ENCODE assay signal across 13 cellular contexts in genomic region chr2:61775956-61776570, GRCh38.
DNase-seq lines count a peak whose midpoint lies in the region; ATAC-seq and TF ChIP-seq lines count a peak whose summit lies in the region.
"Had no signal": no experiment of that assay in that cellular context is flagged by ENCODE, and none has a peak within 500 bp of the region (broad histone marks: within the 10 kb centered on the region; RNA-seq: fewer than 3 reads in every experiment).

No MANE protein-coding gene starts in this region.

- no peaks in the 10 kb centered on the region for H3K4me1 Mint-ChIP-seq in endodermal cell
- no peaks in the 10 kb centered on the region for H3K4me1 Mint-ChIP-seq in activated T-cell treated with anti-CD3 and anti-CD28 coated beads, Interleukin-2, amount 50 U/mL, for 24 hours (ENCODE audit: low read depth)
- H3K4me1 Mint-ChIP-seq: GM23338 had no signal

- DNase-seq in NCI-H1092 (lab: John Stamatoyannopoulos, UW) = no peak
- no peak for DNase-seq in endodermal cell
- DNase-seq in DMS 273 treated with DMSO at 0.1 percent for 48 hours (lab: John Stamatoyannopoulos, UW) = no peak
- no peak for DNase-seq in activated T-cell treated with anti-CD3 and anti-CD28 coated beads, Interleukin-2, amount 50 U/mL, for 24 hours
- DNase-seq: activated gamma-delta T cell treated with Interleukin-2 at 50 U/mL for 16 hours, left ventricle myocardium inferior, WERI-Rb-1 had no signal

- no peaks in the 10 kb centered on the region for H3K36me3 Mint-ChIP-seq in endodermal cell (ENCODE audit: low read depth)
- H3K36me3 Mint-ChIP-seq in activated T-cell treated with anti-CD3 and anti-CD28 coated beads, Interleukin-2, amount 50 U/mL, for 24 hours (ENCODE audit: low read depth) = no peaks in the 10 kb centered on the region

- H3F3A ChIP-seq in SU-DHL-6 (ENCODE audit: insufficient read depth) = no peaks in the 10 kb centered on the region

- no peaks in the 10 kb centered on the region for H3K4me1 ChIP-seq in endodermal cell (ENCODE audit: control insufficient read depth, insufficient read depth, low read length)

- H3K9me2 ChIP-seq in SU-DHL-6 (replicated peaks; ENCODE audit: insufficient read depth, low read length) = no peaks in the 10 kb centered on the region

- H3K9me3 ChIP-seq in SU-DHL-6 (ENCODE audit: insufficient read depth, low read length) (no peaks in the 10 kb centered on the region), endodermal cell (ENCODE audit: control insufficient read depth, low read length) (no peaks in the 10 kb centered on the region)

- peaks cover 11% of the 10 kb centered on the region for H3K9me3 Mint-ChIP-seq in endodermal cell
- peaks cover 7% of the 10 kb centered on the region for H3K9me3 Mint-ChIP-seq in activated T-cell treated with anti-CD3 and anti-CD28 coated beads, Interleukin-2, amount 50 U/mL, for 24 hours

- 94 to 98% methylated on average over 7 to 8 of the region's 8 CpGs for WGBS in endodermal cell (ENCODE audit: insufficient coverage in 1 of 2, insufficient read length in 1 of 2), 2 experiments

- H3K27me3 ChIP-seq in SU-DHL-6 (ENCODE audit: low read length) (no peaks in the 10 kb centered on the region), endodermal cell (ENCODE audit: control insufficient read depth, insufficient read depth, low read length, poor library complexity, severe bottlenecking) (peaks cover 9% of the 10 kb centered on the region)

- H3K27ac Mint-ChIP-seq in endodermal cell = no peak overlapping the region
- H3K27ac Mint-ChIP-seq in activated T-cell treated with anti-CD3 and anti-CD28 coated beads, Interleukin-2, amount 50 U/mL, for 24 hours = no peak overlapping the region
- H3K27ac Mint-ChIP-seq: GM23338, progenitor cell of endocrine pancreas had no signal

- H4K20me1 ChIP-seq in SU-DHL-6 (ENCODE audit: low read depth, low read length) = no peaks in the 10 kb centered on the region

- no peak overlapping the region for H3K4me3 ChIP-seq in SU-DHL-6 (ENCODE audit: insufficient read depth, low read length, poor library complexity, severe bottlenecking)
- H3K4me3 ChIP-seq in endodermal cell (ENCODE audit: low read length) = no peak overlapping the region
- H3K4me3 ChIP-seq: GM23338, left ventricle myocardium inferior had no signal

- H3K79me2 ChIP-seq in SU-DHL-6 (ENCODE audit: insufficient read depth, low read length) = no peaks in the 10 kb centered on the region

- H3K27me3 Mint-ChIP-seq in endodermal cell (ENCODE audit: insufficient read depth) = peaks cover 37% of the 10 kb centered on the region
- peaks cover 22% of the 10 kb centered on the region for H3K27me3 Mint-ChIP-seq in activated T-cell treated with anti-CD3 and anti-CD28 coated beads, Interleukin-2, amount 50 U/mL, for 24 hours

- ATAC-seq in GM18858 (IDR thresholded peaks at IDR 0.05; ENCODE audit: unreplicated experiment) = peak; percentile 84
- ATAC-seq in GM21619 (IDR thresholded peaks at IDR 0.05; ENCODE audit: unreplicated experiment) = peak; percentile 67
- ATAC-seq in HG03280 (IDR thresholded peaks at IDR 0.05; ENCODE audit: unreplicated experiment) = peak; percentile 79
- ATAC-seq: GM23338 had no signal

- no peak overlapping the region for H3K4me3 Mint-ChIP-seq in endodermal cell
- no peak overlapping the region for H3K4me3 Mint-ChIP-seq in activated T-cell treated with anti-CD3 and anti-CD28 coated beads, Interleukin-2, amount 50 U/mL, for 24 hours
- H3K4me3 Mint-ChIP-seq: GM23338 had no signal

- H3K9ac ChIP-seq in SU-DHL-6 (ENCODE audit: low read length) (no peak overlapping the region), endodermal cell (ENCODE audit: extremely low read depth, low read length, poor library complexity, severe bottlenecking) (no peak overlapping the region)

- peak overlapping the region; percentile 46 for H3K4me2 ChIP-seq in SU-DHL-6 (ENCODE audit: low read depth, low read length, poor library complexity, severe bottlenecking)
- H3K4me2 ChIP-seq: GM23338 had no signal

- H3K36me3 ChIP-seq in SU-DHL-6 (ENCODE audit: low read length) = no peaks in the 10 kb centered on the region
- no peaks in the 10 kb centered on the region for H3K36me3 ChIP-seq in endodermal cell (ENCODE audit: control insufficient read depth, insufficient read depth, low read length)
- H3K36me3 ChIP-seq: left ventricle myocardium inferior, WERI-Rb-1 had no signal

- TF ChIP-seq CTCF in SU-DHL-6 (IDR thresholded peaks at IDR 0.05; ENCODE audit: insufficient read depth, low read length, poor library complexity, severe bottlenecking) (no peak), endodermal cell (conservative IDR thresholded peaks at IDR 0.05) (no peak)

- H3K27ac ChIP-seq in SU-DHL-6 (ENCODE audit: low read depth, low read length) = no peak overlapping the region
- H3K27ac ChIP-seq in endodermal cell (ENCODE audit: low read depth, low read length) = no peak overlapping the region
- H3K27ac ChIP-seq: left ventricle myocardium inferior, WERI-Rb-1 had no signal

- no peak overlapping the region for H2AFZ ChIP-seq in SU-DHL-6 (ENCODE audit: low read depth, low read length, severe bottlenecking)
- H2AFZ ChIP-seq: GM23338 had no signal
